Comparison of ENCODE assay signal across 8 cellular contexts in the genomic region with DNA sequence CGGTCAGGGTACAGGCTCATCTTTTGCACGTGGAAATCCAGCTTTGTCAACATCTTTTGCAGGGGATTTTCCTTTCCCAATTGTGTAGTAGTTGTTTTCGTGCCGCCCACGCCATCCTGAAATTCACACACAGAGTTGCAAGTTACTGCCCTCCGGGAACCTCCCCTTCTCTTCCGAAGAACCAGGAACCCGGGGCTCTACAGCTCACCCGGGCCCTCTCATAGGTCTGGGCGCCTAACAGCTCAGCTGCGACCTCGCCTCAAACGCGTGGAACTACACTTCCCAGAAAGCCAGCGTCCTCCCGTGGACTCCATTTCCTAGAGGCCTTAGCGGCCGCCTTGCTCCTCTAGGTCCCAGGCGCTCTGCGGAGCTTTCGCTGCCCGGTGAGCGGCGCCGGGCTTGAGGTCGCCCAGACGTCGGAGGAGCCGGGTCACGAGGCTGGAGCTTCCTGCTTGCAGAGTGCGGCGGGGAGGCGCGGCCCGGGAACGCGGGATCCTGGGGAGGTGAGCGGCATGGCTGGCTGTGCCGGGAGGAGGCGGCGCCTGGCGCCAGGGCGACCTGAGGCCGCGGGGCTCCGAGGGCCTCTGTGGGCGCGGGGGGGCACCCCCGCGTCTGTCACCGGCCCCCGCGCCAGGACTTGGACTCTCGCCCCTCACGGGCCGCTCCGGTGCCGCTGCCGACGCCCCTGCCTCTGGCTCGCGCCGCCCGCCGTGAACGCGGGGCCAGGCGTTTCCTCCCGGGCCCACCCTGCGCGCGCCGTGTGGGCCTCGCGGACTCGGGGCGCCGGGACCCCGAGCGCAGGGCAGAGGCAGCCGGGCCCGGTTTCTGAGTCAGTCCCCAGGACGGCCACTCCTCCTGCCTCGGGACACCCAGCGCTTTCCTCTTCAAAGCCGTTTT. TPM values are rescaled to one million over a fixed set of nuclear protein-coding genes. Genes with fewer than 3 reads are reported as not detected.
DNase-seq lines count a peak whose midpoint lies in the region; ATAC-seq and TF ChIP-seq lines count a peak whose summit lies in the region.

A gene (plus strand): TSS at position 329 of the 897 bp plus-strand sequence. CDS start 1,095 bp downstream, outside the sequence.

- H3K27ac Mint-ChIP-seq in activated naive CD4-positive, alpha-beta T cell treated with anti-CD3 and anti-CD28 coated beads, Interleukin-2, amount 50 U/mL, for 72 hours = peak within 1 kb of the TSS; percentile 73 to 85

- TF ChIP-seq CTCF in HFF-Myc (IDR thresholded peaks at IDR 0.05; ENCODE audit: low read depth, low read length, missing control alignments) (no peak), omental fat pad (IDR thresholded peaks at IDR 0.05) (no peak)

- H3K4me3 ChIP-seq in HFF-Myc (replicated peaks; ENCODE audit: low read depth, low read length) = peak within 1 kb of the TSS; percentile 55

- ATAC-seq in SK-N-SH treated with all-trans-retinoic acid at 6 μM for 48 hours (peak; percentile 99), omental fat pad (ENCODE audit: low FRiP score) (peak; percentile 98)
- peak; percentile 90 to 99 for ATAC-seq in activated naive CD4-positive, alpha-beta T cell treated with anti-CD3 and anti-CD28 coated beads, Interleukin-2, amount 50 U/mL, for 72 hours

- DNase-seq in GM04504 (ENCODE audit: low read depth) (peak; percentile 83), HFF-Myc (ENCODE audit: extremely low read depth, low read depth) (peak; percentile 77), MV-4-11 (lab: John Stamatoyannopoulos, UW) (peak; percentile 90), glomerular visceral epithelial cell (ENCODE audit: extremely low spot score) (peak; percentile 90), omental fat pad (ENCODE audit: low spot score) (peak; percentile 70)
- peak; percentile 77 to 82 for DNase-seq in activated naive CD4-positive, alpha-beta T cell treated with anti-CD3 and anti-CD28 coated beads, Interleukin-2, amount 50 U/mL, for 72 hours (ENCODE audit: low spot score in 2 of 2)

- H3K27ac ChIP-seq in temporal lobe (ENCODE audit: low read depth, low read length) = no peak within 1 kb of the TSS

- no peaks in the 10 kb centered on the region for H3K9me3 Mint-ChIP-seq in activated naive CD4-positive, alpha-beta T cell treated with anti-CD3 and anti-CD28 coated beads, Interleukin-2, amount 50 U/mL, for 72 hours

- H3K36me3 Mint-ChIP-seq in activated naive CD4-positive, alpha-beta T cell treated with anti-CD3 and anti-CD28 coated beads, Interleukin-2, amount 50 U/mL, for 72 hours = peaks cover 16 to 32% of the 10 kb centered on the region in 2 donors

TF ChIP-seq in SK-N-SH treated with all-trans-retinoic acid at 6 μM for 48 hours, 23 proteins besides CTCF, POLR2A, EP300 and RAD21:
- TF ChIP-seq TOX (CRISPR knock-in tag; IDR thresholded peaks at IDR 0.05; ENCODE audit: borderline replicate concordance) = no peak
- no peak for TF ChIP-seq BACH2 (CRISPR knock-in tag; IDR thresholded peaks at IDR 0.05; ENCODE audit: borderline replicate concordance)
- TF ChIP-seq TCF4 (CRISPR knock-in tag; IDR thresholded peaks at IDR 0.05; ENCODE audit: borderline replicate concordance) = no peak
- no peak for TF ChIP-seq ZFP30 (CRISPR knock-in tag; IDR thresholded peaks at IDR 0.05)
- TF ChIP-seq CSDC2 (CRISPR knock-in tag; IDR thresholded peaks at IDR 0.05) = no peak
- no peak for TF ChIP-seq ZNF565 (CRISPR knock-in tag; conservative IDR thresholded peaks at IDR 0.05; ENCODE audit: low read depth)
- TF ChIP-seq ZFP3 (CRISPR knock-in tag; IDR thresholded peaks at IDR 0.05) = no peak
- no peak for TF ChIP-seq OSR1 (CRISPR knock-in tag; IDR thresholded peaks at IDR 0.05)
- TF ChIP-seq RARB (CRISPR knock-in tag; IDR thresholded peaks at IDR 0.05) = no peak
- TF ChIP-seq ZNF8 (CRISPR knock-in tag; IDR thresholded peaks at IDR 0.05) = no peak
- no peak for TF ChIP-seq ZC3H10 (CRISPR knock-in tag; IDR thresholded peaks at IDR 0.05)
- TF ChIP-seq, protein P1, sequence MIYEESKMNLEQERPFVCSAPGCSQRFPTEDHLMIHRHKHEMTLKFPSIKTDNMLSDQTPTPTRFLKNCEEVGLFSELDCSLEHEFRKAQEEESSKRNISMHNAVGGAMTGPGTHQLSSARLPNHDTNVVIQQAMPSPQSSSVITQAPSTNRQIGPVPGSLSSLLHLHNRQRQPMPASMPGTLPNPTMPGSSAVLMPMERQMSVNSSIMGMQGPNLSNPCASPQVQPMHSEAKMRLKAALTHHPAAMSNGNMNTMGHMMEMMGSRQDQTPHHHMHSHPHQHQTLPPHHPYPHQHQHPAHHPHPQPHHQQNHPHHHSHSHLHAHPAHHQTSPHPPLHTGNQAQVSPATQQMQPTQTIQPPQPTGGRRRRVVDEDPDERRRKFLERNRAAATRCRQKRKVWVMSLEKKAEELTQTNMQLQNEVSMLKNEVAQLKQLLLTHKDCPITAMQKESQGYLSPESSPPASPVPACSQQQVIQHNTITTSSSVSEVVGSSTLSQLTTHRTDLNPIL (CRISPR knock-in tag; IDR thresholded peaks at IDR 0.05; ENCODE audit: low read depth) = no peak
- TF ChIP-seq PPARA (CRISPR knock-in tag; IDR thresholded peaks at IDR 0.05; ENCODE audit: borderline replicate concordance) = no peak

RNA-seq across cellular contexts. Expression of the gene that starts here (rescaled TPM):
- total RNA-seq in activated naive CD4-positive, alpha-beta T cell treated with anti-CD3 and anti-CD28 coated beads, Interleukin-2, amount 50 U/mL, for 72 hours = 10 to 100 TPM in 1 of 2 donors, 1 to 10 TPM in 1; 3.5 to 11.1 TPM
- total RNA-seq in omental fat pad = 10 to 100 TPM; 13.0 to 32.8 (median 22.8) TPM
- total RNA-seq in temporal lobe = 24.8 TPM
